8 cellular contexts compared by ENCODE assay signal in the genomic region with DNA sequence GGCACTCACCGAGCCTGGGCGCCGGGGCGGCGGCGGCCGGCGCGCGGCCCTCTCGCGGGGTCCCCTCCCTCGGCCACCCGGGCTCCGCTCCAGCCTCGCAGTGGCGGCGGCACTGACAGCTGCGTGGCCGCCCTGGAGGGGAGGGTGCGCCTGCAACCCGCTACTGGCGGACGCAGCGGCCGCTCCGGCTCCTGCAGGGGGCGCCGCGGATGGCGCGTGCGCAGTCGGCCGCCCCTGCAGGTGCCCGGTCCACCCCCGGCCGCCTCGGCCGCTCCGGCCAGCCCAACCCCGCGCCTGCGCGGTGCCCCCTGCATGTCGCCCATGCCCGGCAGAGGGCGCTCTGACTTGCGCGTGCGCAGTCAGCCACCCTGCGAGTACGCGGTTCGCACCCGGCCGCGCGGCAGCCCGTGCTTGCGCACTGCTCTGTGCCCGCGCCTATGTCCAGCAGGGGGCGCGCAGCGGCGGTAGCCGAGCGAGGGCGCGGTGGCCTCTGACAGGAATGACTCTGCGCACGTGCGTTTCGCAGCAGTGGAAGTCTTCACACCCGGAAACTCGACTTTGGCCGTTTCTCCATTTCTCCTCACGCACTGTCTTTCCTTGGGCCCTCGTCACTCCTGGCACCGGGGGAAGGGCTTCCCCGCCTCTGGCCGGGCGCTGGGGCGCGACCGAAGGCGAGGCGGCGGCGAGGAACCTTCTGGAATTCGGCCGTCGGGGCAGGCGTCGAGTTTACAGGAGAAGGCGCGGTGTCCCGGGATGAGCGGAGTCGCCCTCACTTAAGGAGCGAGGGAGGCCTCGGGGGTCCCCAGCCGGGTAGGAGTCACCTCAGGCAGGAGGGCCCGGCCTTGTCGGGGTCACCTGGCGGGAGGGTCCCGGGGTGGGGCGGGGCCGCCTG. TPM values are rescaled to one million over a fixed set of nuclear protein-coding genes. Genes with fewer than 3 reads are reported as not detected.
DNase-seq lines count a peak whose midpoint lies in the region; ATAC-seq and TF ChIP-seq lines count a peak whose summit lies in the region.

Gene ABCA3 (minus strand): TSS at position 165 of the 892 bp plus-strand sequence. CDS start 14,262 bp downstream, outside the sequence.

- TF ChIP-seq CTCF in Caco-2 (IDR thresholded peaks at IDR 0.05; ENCODE audit: insufficient read depth in 1 of 2, low read depth in 1 of 2, low read length in 1 of 2, severe bottlenecking in 1 of 2, unreplicated experiment in 1 of 2): peak; percentile 89 to 99
- TF ChIP-seq CTCF in endodermal cell (conservative IDR thresholded peaks at IDR 0.05): peak; percentile 100

- DNase-seq in Caco-2 (peak; percentile 91 to 99), HT-29 (ENCODE audit: low spot score) (peak; percentile 93), endodermal cell (peak; percentile 99), mesenteric fat pad (ENCODE audit: low spot score) (peak; percentile 99)
- peak; percentile 74 for DNase-seq in NK-92 treated with Interleukin-12 subunit alpha and Interleukin-12 subunit beta, amount 100 ng/mL, for 24 hours (lab: John Stamatoyannopoulos, UW)
- DNase-seq in activated CD8-positive, alpha-beta memory T cell treated with anti-CD3 and anti-CD28 coated beads, Interleukin-2, amount 10 ng/mL, durations not matched to agents 7 days and 5 days: peak; percentile 96
- DNase-seq in stimulated activated CD8-positive, alpha-beta memory T cell treated with anti-CD3 and anti-CD28 coated beads, Interleukin-15, amount 100 ng/mL, for 24 hours (ENCODE audit: low read depth): peak; percentile 97

- H3K9ac ChIP-seq in endodermal cell (ENCODE audit: extremely low read depth, low read length, poor library complexity, severe bottlenecking): no peak within 1 kb of the TSS

- POLR2A ChIA-PET in Caco-2 (lab: Charles Lee): no interaction called here

- H3K27me3 Mint-ChIP-seq in Caco-2 (ENCODE audit: insufficient read depth, unreplicated experiment) (peaks cover 3% of the 10 kb centered on the region), endodermal cell (ENCODE audit: insufficient read depth) (peaks cover 63% of the 10 kb centered on the region)
- peaks cover 31% of the 10 kb centered on the region for H3K27me3 Mint-ChIP-seq in activated CD8-positive, alpha-beta memory T cell treated with anti-CD3 and anti-CD28 coated beads, Interleukin-2, amount 10 ng/mL, durations not matched to agents 7 days and 5 days

- H3K36me3 ChIP-seq in Caco-2 (ENCODE audit: control insufficient read depth, insufficient read depth, low read length): no peaks in the 10 kb centered on the region
- H3K36me3 ChIP-seq in endodermal cell (ENCODE audit: control insufficient read depth, insufficient read depth, low read length): no peaks in the 10 kb centered on the region

- H3K36me3 Mint-ChIP-seq in Caco-2 (ENCODE audit: insufficient read depth, unreplicated experiment): peaks cover 10% of the 10 kb centered on the region
- peaks cover 2% of the 10 kb centered on the region for H3K36me3 Mint-ChIP-seq in activated CD8-positive, alpha-beta memory T cell treated with anti-CD3 and anti-CD28 coated beads, Interleukin-2, amount 10 ng/mL, durations not matched to agents 7 days and 5 days
- H3K36me3 Mint-ChIP-seq in endodermal cell (ENCODE audit: low read depth): peaks cover 2% of the 10 kb centered on the region

- H3K27me3 ChIP-seq in Caco-2 (replicated peaks; ENCODE audit: control insufficient read depth, insufficient read depth, low read length) (no peaks in the 10 kb centered on the region), endodermal cell (ENCODE audit: control insufficient read depth, insufficient read depth, low read length, poor library complexity, severe bottlenecking) (peaks cover 54% of the 10 kb centered on the region)

- H3K4me1 Mint-ChIP-seq in Caco-2 (ENCODE audit: low read depth, unreplicated experiment) (no peaks in the 10 kb centered on the region), endodermal cell (peaks cover 4% of the 10 kb centered on the region)
- H3K4me1 Mint-ChIP-seq in activated CD8-positive, alpha-beta memory T cell treated with anti-CD3 and anti-CD28 coated beads, Interleukin-2, amount 10 ng/mL, durations not matched to agents 7 days and 5 days: peaks cover 23% of the 10 kb centered on the region

- 0 out of 2 replicates have a peak, but pooled peaks cover 3% of the 10 kb centered on the region for H3K4me1 ChIP-seq in Caco-2
- no peaks in the 10 kb centered on the region for H3K4me1 ChIP-seq in endodermal cell (ENCODE audit: control insufficient read depth, insufficient read depth, low read length)

- H3K27ac ChIP-seq in endodermal cell (ENCODE audit: low read depth, low read length): no peak within 1 kb of the TSS

- CTCF ChIA-PET in Caco-2 (lab: Charles Lee): interaction anchor here (0.6 to 1.0 kb wide), 3 partner anchors 70 to 612 kb away, joined by 3 to 5 read pairs (median 3); partner anchors contain the start of gene TEDC2
- CTCF ChIA-PET in activated CD8-positive, alpha-beta memory T cell treated with anti-CD3 and anti-CD28 coated beads, Interleukin-2, amount 10 ng/mL, durations not matched to agents 7 days and 5 days (lab: Charles Lee): interaction anchor here (0.6 to 1.2 kb wide), 23 partner anchors 9 to 587 kb away, joined by 3 to 8 read pairs (median 3); partner anchors contain the start of genes CCNF, E4F1, NTHL1 and TSC2

- H3K4me3 ChIP-seq in Caco-2 (ENCODE audit: low read depth, low read length) (peak within 1 kb of the TSS; percentile 83), endodermal cell (ENCODE audit: low read length) (peak within 1 kb of the TSS; percentile 81)

- H3K9me3 ChIP-seq in Caco-2: no peaks in the 10 kb centered on the region
- H3K9me3 ChIP-seq in endodermal cell (ENCODE audit: control insufficient read depth, low read length): no peaks in the 10 kb centered on the region

- H3K27ac Mint-ChIP-seq in Caco-2 (ENCODE audit: unreplicated experiment) (peak within 1 kb of the TSS; percentile 86), endodermal cell (no peak within 1 kb of the TSS)
- H3K27ac Mint-ChIP-seq in activated CD8-positive, alpha-beta memory T cell treated with anti-CD3 and anti-CD28 coated beads, Interleukin-2, amount 10 ng/mL, durations not matched to agents 7 days and 5 days: peak within 1 kb of the TSS; percentile 54

- H3K9me3 Mint-ChIP-seq in Caco-2 (ENCODE audit: unreplicated experiment) (no peaks in the 10 kb centered on the region), endodermal cell (peaks cover 4% of the 10 kb centered on the region)
- H3K9me3 Mint-ChIP-seq in activated CD8-positive, alpha-beta memory T cell treated with anti-CD3 and anti-CD28 coated beads, Interleukin-2, amount 10 ng/mL, durations not matched to agents 7 days and 5 days (ENCODE audit: low read depth): no peaks in the 10 kb centered on the region

- peak within 1 kb of the TSS; percentile 91 for H3K4me3 Mint-ChIP-seq in Caco-2 (ENCODE audit: unreplicated experiment)
- peak within 1 kb of the TSS; percentile 74 for H3K4me3 Mint-ChIP-seq in activated CD8-positive, alpha-beta memory T cell treated with anti-CD3 and anti-CD28 coated beads, Interleukin-2, amount 10 ng/mL, durations not matched to agents 7 days and 5 days
- H3K4me3 Mint-ChIP-seq in endodermal cell: peak within 1 kb of the TSS; percentile 54

- intact Hi-C loops in Caco-2 (cut with micrococcal nuclease; ENCODE audit: unreplicated experiment): loop anchor here (2.0 kb wide), 2 partner anchors 88 to 160 kb away; partner anchors contain the start of gene CCNF

- peak; percentile 79 for ATAC-seq in GM21360 (IDR thresholded peaks at IDR 0.05; ENCODE audit: unreplicated experiment)
- peak; percentile 89 for ATAC-seq in activated CD8-positive, alpha-beta memory T cell treated with anti-CD3 and anti-CD28 coated beads, Interleukin-2, amount 10 ng/mL, durations not matched to agents 7 days and 5 days

- BruUV-seq in Caco-2 (replicated peaks; lab: Mats Ljungman, UMichigan): no TSS peak

- WGBS in endodermal cell (ENCODE audit: insufficient coverage in 1 of 2, insufficient read length in 1 of 2), 2 experiments: 23 to 43% methylated on average over 49 to 109 of the region's 110 CpGs

RNA-seq across cellular contexts. Expression of gene ABCA3, which starts in this region (rescaled TPM):
- total RNA-seq in Caco-2 (2022) (14.6 and 16.1 TPM in 2 replicates), endodermal cell (1 to 10 TPM; 3.3 to 3.5 TPM), mesenteric fat pad (19.5 TPM)
- under 0.01 and 2.5 TPM in 2 replicates for total RNA-seq in HT-29 (2014; rRNA removed; shearing (Covaris generic))
- 10 to 100 TPM in 1 of 2 experiments, 1 to 10 TPM in 1; 6.4 to 10.9 TPM for total RNA-seq in activated CD8-positive, alpha-beta memory T cell treated with anti-CD3 and anti-CD28 coated beads, Interleukin-2, amount 10 ng/mL, durations not matched to agents 7 days and 5 days
- 12.2 TPM for polyA plus RNA-seq in endodermal cell (2013, experiment 1 of 2)
- polyA plus RNA-seq in endodermal cell (2013, experiment 2 of 2): 11.0 TPM
